12 cellular contexts compared by ENCODE assay signal in genomic region chr7:25029075-25029474, GRCh38. TPM values are rescaled to one million over a fixed set of nuclear protein-coding genes. Genes with fewer than 3 reads are reported as not detected.
DNase-seq lines count a peak whose midpoint lies in the region; ATAC-seq and TF ChIP-seq lines count a peak whose summit lies in the region.
"Had no signal": no experiment of that assay in that cellular context is flagged by ENCODE, and none has a peak within 500 bp of the region (broad histone marks: within the 10 kb centered on the region; RNA-seq: fewer than 3 reads in every experiment).

No MANE protein-coding gene starts in this region.

- peak overlapping the region; percentile 90 for H4K5ac ChIP-seq in IMR-90 (ENCODE audit: low read depth, low read length)

- peaks cover 48% of the 10 kb centered on the region for H3K4me1 Mint-ChIP-seq in activated T-cell treated with anti-CD3 and anti-CD28 coated beads, Interleukin-2, amount 50 U/mL, for 72 hours (ENCODE audit: low read depth)
- H3K4me1 Mint-ChIP-seq in immature natural killer cell, result peaks cover 20 to 21% of the 10 kb centered on the region in 2 donors

- H2BK15ac ChIP-seq in IMR-90 (ENCODE audit: low read depth, low read length), result peak overlapping the region; percentile 83; the same call in 2 of the 3 replicates

- peak overlapping the region; percentile 79 for H3K18ac ChIP-seq in IMR-90 (ENCODE audit: low read depth, low read length)

- no peak overlapping the region for H3K9ac ChIP-seq in IMR-90 (ENCODE audit: low read depth, low read length)
- H3K9ac ChIP-seq: BLaER1 treated with 17β-estradiol and CSF1 and Interleukin-3, amounts not matched to agents 10 nM and 100 nM had no signal

- ATAC-seq in IMR-90 (ENCODE audit: low read depth) (no peak), GM18520 (IDR thresholded peaks at IDR 0.05; ENCODE audit: unreplicated experiment) (no peak)
- peak; percentile 61 to 65 for ATAC-seq in activated T-cell treated with anti-CD3 and anti-CD28 coated beads, Interleukin-2, amount 50 U/mL, for 72 hours (replicated peaks in 1 of 2)

- no peak for DNase-seq in AG04450 (ENCODE audit: low read depth, low spot score)
- no peak for DNase-seq in IMR-90
- DNase-seq in activated T-cell treated with anti-CD3 and anti-CD28 coated beads, Interleukin-2, amount 50 U/mL, for 72 hours, result peak; percentile 9 to 21
- DNase-seq in immature natural killer cell, result peak in 1 of 3 donors; percentile 2
- no peak for DNase-seq in NCI-H774 (lab: John Stamatoyannopoulos, UW)
- DNase-seq in NCI-H1105 treated with DMSO at 0.1 percent for 48 hours (lab: John Stamatoyannopoulos, UW), result no peak
- DNase-seq in NCI-H2196 (lab: John Stamatoyannopoulos, UW; ENCODE audit: unreplicated experiment), result no peak

- peak overlapping the region; percentile 87 for H4K91ac ChIP-seq in IMR-90 (ENCODE audit: insufficient read depth, low read depth, low read length)

- POLR2A ChIA-PET in AG04450 (lab: Yijun Ruan, JAX) (interaction anchor here (0.5 kb wide), 1 partner anchor 23 kb away, joined by 4 read pairs; no protein-coding TSS in a partner anchor), IMR-90 (lab: Charles Lee; ENCODE audit: unreplicated experiment) (no interaction called here)

- BruUV-seq in IMR-90 (replicated peaks; lab: Mats Ljungman, UMichigan), result no TSS peak

- H3K9me1 ChIP-seq in IMR-90 (ENCODE audit: insufficient read depth, low read length), result peaks cover 23% of the 10 kb centered on the region

- H2BK20ac ChIP-seq in IMR-90 (ENCODE audit: low read depth, low read length), result peak overlapping the region; percentile 97

- H3K27me3 Mint-ChIP-seq in activated T-cell treated with anti-CD3 and anti-CD28 coated beads, Interleukin-2, amount 50 U/mL, for 72 hours (ENCODE audit: low read depth), result no peaks in the 10 kb centered on the region
- H3K27me3 Mint-ChIP-seq in immature natural killer cell (ENCODE audit: low read depth in 3 of 3), result peaks cover 0 to 3% (median 0%) of the 10 kb centered on the region in 3 donors

- peak overlapping the region; percentile 32; the same call in 1 of the 2 replicates for H3K56ac ChIP-seq in IMR-90 (ENCODE audit: extremely low read depth, insufficient read depth, low read length)

- TF ChIP-seq CTCF in AG04450 (IDR thresholded peaks at IDR 0.05; ENCODE audit: low read depth, low read length), result no peak
- TF ChIP-seq CTCF in IMR-90 (conservative IDR thresholded peaks at IDR 0.05; ENCODE audit: low read depth, low read length), result no peak

- peak overlapping the region; percentile 68 to 91; a peak in 3 of 4 replicates for H4K8ac ChIP-seq in IMR-90 (ENCODE audit: low read depth in 2 of 2, low read length in 2 of 2)

- H3K27me3 ChIP-seq in AG04450 (ENCODE audit: control insufficient read depth, insufficient read depth, low read length) (no peaks in the 10 kb centered on the region), IMR-90 (ENCODE audit: control insufficient read depth, insufficient read depth, low read length) (no peaks in the 10 kb centered on the region)
- H3K27me3 ChIP-seq: BLaER1 treated with 17β-estradiol and CSF1 and Interleukin-3, amounts not matched to agents 10 nM and 100 nM had no signal

- H3K4me3 Mint-ChIP-seq in activated T-cell treated with anti-CD3 and anti-CD28 coated beads, Interleukin-2, amount 50 U/mL, for 72 hours, result peak overlapping the region; percentile 65 to 68
- peak overlapping the region in 2 of 5 donors; percentile 24 to 59 for H3K4me3 Mint-ChIP-seq in immature natural killer cell
- H3K4me3 Mint-ChIP-seq: brain had no signal

- in situ Hi-C loops in IMR-90 (cut with MboI; ENCODE audit: low sequenced_read_pairs), result no loop called here

- peak overlapping the region; percentile 77 for H3K27ac ChIP-seq in AG04450 (ENCODE audit: low read depth, low read length)
- peak overlapping the region; percentile 88 for H3K27ac ChIP-seq in IMR-90 (ENCODE audit: insufficient read depth, low read length)
- H3K27ac ChIP-seq: BLaER1 treated with 17β-estradiol and CSF1 and Interleukin-3, amounts not matched to agents 10 nM and 100 nM; SK-N-MC; thoracic aorta had no signal

- CTCF ChIA-PET in AG04450 (lab: Charles Lee), result interaction anchor here (0.8 to 1.8 kb wide), 3 partner anchors 65 to 217 kb away, joined by 4 to 5 read pairs (median 5); no protein-coding TSS in a partner anchor
- CTCF ChIA-PET in IMR-90 (lab: Yijun Ruan, JAX), result interaction anchor here (0.7 to 1.7 kb wide), 2 partner anchors 15 to 47 kb away, joined by 3 to 6 read pairs; no protein-coding TSS in a partner anchor

- peak overlapping the region; percentile 55; the same call in 1 of the 2 replicates for H3K23ac ChIP-seq in IMR-90 (ENCODE audit: low read depth, low read length)

- H3K4me1 ChIP-seq in IMR-90 (ENCODE audit: control insufficient read depth, insufficient read depth, low read length), result peaks cover 30% of the 10 kb centered on the region

- peak overlapping the region; percentile 10 for H2AK9ac ChIP-seq in IMR-90 (replicated peaks; ENCODE audit: low read depth, low read length, poor library complexity)

- H2BK120ac ChIP-seq in IMR-90 (ENCODE audit: low read depth, low read length), result peak overlapping the region; percentile 96

- no CpG with 5 or more reads among the region's 1 CpG for WGBS in IMR-90 (ENCODE audit: extremely low coverage in 2 of 2, insufficient read length in 1 of 2), 2 experiments

- intact Hi-C loops in IMR-90 (cut with micrococcal nuclease), result no loop called here

- H2AK5ac ChIP-seq in IMR-90 (ENCODE audit: low read depth, low read length), result peak overlapping the region; percentile 91

- H3K79me1 ChIP-seq in IMR-90 (ENCODE audit: low read depth in 1 of 2, low read length in 2 of 2), result peaks cover 6 to 18% of the 10 kb centered on the region in 2 experiments; a peak in 3 of 4 replicates

- H3K4me3 ChIP-seq in AG04450 (ENCODE audit: low read depth, low read length), result no peak overlapping the region
- H3K4me3 ChIP-seq in IMR-90 (ENCODE audit: insufficient read depth, low read depth, low read length), result no peak overlapping the region
- H3K4me3 ChIP-seq: BLaER1 treated with 17β-estradiol and CSF1 and Interleukin-3, amounts not matched to agents 10 nM and 100 nM; SK-N-MC; thoracic aorta had no signal

- H3K14ac ChIP-seq in IMR-90 (replicated peaks; ENCODE audit: low read depth, low read length), result peak overlapping the region; percentile 89

- peak overlapping the region; percentile 94 for H3K4ac ChIP-seq in IMR-90 (ENCODE audit: low read depth, low read length)

- dilution Hi-C loops in IMR-90 (cut with HindIII; ENCODE audit: low sequenced_read_pairs, unreplicated experiment), result no loop called here

- H3K36me3 Mint-ChIP-seq in activated T-cell treated with anti-CD3 and anti-CD28 coated beads, Interleukin-2, amount 50 U/mL, for 72 hours (ENCODE audit: insufficient read depth in 2 of 2), result peaks cover 0 to 1% of the 10 kb centered on the region in 2 donors
- H3K36me3 Mint-ChIP-seq in immature natural killer cell, result no peaks in the 10 kb centered on the region
- H3K36me3 Mint-ChIP-seq: brain had no signal

- TF ChIP-seq POLR2A in IMR-90 (IDR thresholded peaks at IDR 0.05; ENCODE audit: low read depth, low read length), result no peak

- peak overlapping the region; percentile 85 for H2BK5ac ChIP-seq in IMR-90 (ENCODE audit: low read depth, low read length, poor library complexity, severe bottlenecking)

- H3K27ac Mint-ChIP-seq in activated T-cell treated with anti-CD3 and anti-CD28 coated beads, Interleukin-2, amount 50 U/mL, for 72 hours, result peak overlapping the region; percentile 83
- H3K27ac Mint-ChIP-seq in immature natural killer cell, result peak overlapping the region; percentile 49 to 84 (median 70)

- H3K9me3 Mint-ChIP-seq in activated T-cell treated with anti-CD3 and anti-CD28 coated beads, Interleukin-2, amount 50 U/mL, for 72 hours, result peaks cover 0 to 1% of the 10 kb centered on the region in 2 donors
- no peaks in the 10 kb centered on the region for H3K9me3 Mint-ChIP-seq in immature natural killer cell

- H2AFZ ChIP-seq in IMR-90 (replicated peaks; ENCODE audit: low read length, poor library complexity), result peak overlapping the region; percentile 52

- no peak for TF ChIP-seq RAD21 in IMR-90 (IDR thresholded peaks at IDR 0.05; ENCODE audit: low read length)

- no peaks in the 10 kb centered on the region for H3K9me3 ChIP-seq in AG04450 (ENCODE audit: control insufficient read depth, insufficient read depth, low read length)
- no peaks in the 10 kb centered on the region for H3K9me3 ChIP-seq in IMR-90 (ENCODE audit: control insufficient read depth, insufficient read depth, low read length)
- H3K9me3 ChIP-seq: thoracic aorta had no signal

- no peaks in the 10 kb centered on the region for H3K36me3 ChIP-seq in IMR-90 (ENCODE audit: control insufficient read depth, insufficient read depth, low read length)
- H3K36me3 ChIP-seq: BLaER1 treated with 17β-estradiol and CSF1 and Interleukin-3, amounts not matched to agents 10 nM and 100 nM; thoracic aorta had no signal

- no peak overlapping the region for H3K4me2 ChIP-seq in IMR-90 (ENCODE audit: low read depth, low read length)
- H3K4me2 ChIP-seq: BLaER1 treated with 17β-estradiol and CSF1 and Interleukin-3, amounts not matched to agents 10 nM and 100 nM had no signal

- H4K20me1 ChIP-seq in IMR-90 (ENCODE audit: insufficient read depth, low read length), result no peaks in the 10 kb centered on the region
- H4K20me1 ChIP-seq: BLaER1 treated with 17β-estradiol and CSF1 and Interleukin-3, amounts not matched to agents 10 nM and 100 nM had no signal

TF ChIP-seq in IMR-90, 13 proteins besides CTCF, POLR2A, EP300 and RAD21:
- no peak for TF ChIP-seq MXI1 (IDR thresholded peaks at IDR 0.05; ENCODE audit: borderline replicate concordance, low read depth, low read length)
- no peak for TF ChIP-seq NFE2L2 (IDR thresholded peaks at IDR 0.05; ENCODE audit: low read depth, low read length)
- no peak for TF ChIP-seq RFX5 (IDR thresholded peaks at IDR 0.05; ENCODE audit: low read depth, low read length)
- TF ChIP-seq CHD1 (IDR thresholded peaks at IDR 0.05; ENCODE audit: low read depth, low read length), result no peak
- no peak for TF ChIP-seq SMC3 (IDR thresholded peaks at IDR 0.05; ENCODE audit: low read depth, low read length)
- TF ChIP-seq RCOR1 (IDR thresholded peaks at IDR 0.05; ENCODE audit: insufficient replicate concordance, low read length), result no peak
- no peak for TF ChIP-seq FOS (IDR thresholded peaks at IDR 0.05; ENCODE audit: low read depth, low read length)
- no peak for TF ChIP-seq MAFK (IDR thresholded peaks at IDR 0.05; ENCODE audit: low read depth, low read length)

RNA-seq across cellular contexts. Expression of gene OSBPL3, which starts 49.1 kb away (rescaled TPM):
- polyA plus RNA-seq in AG04450 (2011; rRNA removed) (33.3 and 37.8 TPM in 2 replicates), IMR-90 (2012; rRNA removed) (15.4 and 18.0 TPM in 2 replicates), immature natural killer cell (10 to 100 TPM in 1 of 3 donors, 1 to 10 TPM in 2; 6.4 to 20.0 (median 8.5) TPM)
- polyA minus RNA-seq in AG04450 (2011; rRNA and poly(A)+ RNA removed), result 33.8 and 50.7 TPM in 2 replicates
- total RNA-seq in IMR-90 (2012; rRNA removed), result 29.9 and 30.0 TPM in 2 replicates
- polyA plus RNA-seq in IMR-90 (2012; cell fraction: cytosol; rRNA removed), result 4.0 and 4.9 TPM in 2 replicates
- 14.4 and 46.7 TPM in 2 replicates for polyA plus RNA-seq in IMR-90 (2012; cell fraction: nucleus; rRNA removed; ENCODE audit: low replicate concordance)
- total RNA-seq in activated T-cell treated with anti-CD3 and anti-CD28 coated beads, Interleukin-2, amount 50 U/mL, for 72 hours, result 10 to 100 TPM; 52.9 to 53.0 TPM

Comparison
In these comparisons a context has a peak if more than half of its experiments do, and no peak if none do; other contexts are left out.
1. DNase-seq: peak in activated T-cell treated with anti-CD3 and anti-CD28 coated beads, Interleukin-2, amount 50 U/mL, for 72 hours (2 of 2); none in AG04450 (single experiment), IMR-90 (single experiment), NCI-H774 (single experiment), NCI-H1105 treated with DMSO at 0.1 percent for 48 hours (single experiment) and NCI-H2196 (single experiment).
2. ATAC-seq: peak in activated T-cell treated with anti-CD3 and anti-CD28 coated beads, Interleukin-2, amount 50 U/mL, for 72 hours (2 of 2); none in IMR-90 (single experiment) and GM18520 (single experiment).